ENCODE assay signal across 1 cellular context in genomic region chr16:84511821-84512220, GRCh38.
TF ChIP-seq lines count a peak whose summit lies in the region.

No MANE protein-coding gene starts in this region.

TF ChIP-seq in H1, 55 proteins besides CTCF, POLR2A, EP300 and RAD21:
- TF ChIP-seq SP4 (IDR thresholded peaks at IDR 0.05; ENCODE audit: low read length) (no peak), CHD7 (IDR thresholded peaks at IDR 0.05; ENCODE audit: insufficient replicate concordance, low read length) (no peak), CTBP2 (IDR thresholded peaks at IDR 0.05; ENCODE audit: borderline replicate concordance, insufficient read depth, insufficient read length, low read length) (no peak), HDAC6 (IDR thresholded peaks at IDR 0.05; ENCODE audit: low read depth, low read length) (no peak), POU5F1 (IDR thresholded peaks at IDR 0.05; ENCODE audit: low read depth, low read length) (no peak), YY1 (IDR thresholded peaks at IDR 0.05; ENCODE audit: low read depth, low read length) (no peak), MAFK (IDR thresholded peaks at IDR 0.05; ENCODE audit: low read depth, low read length) (no peak), ASH2L (IDR thresholded peaks at IDR 0.05; ENCODE audit: low read length) (no peak), KDM5A (IDR thresholded peaks at IDR 0.05; ENCODE audit: low read length) (no peak), CHD1 (IDR thresholded peaks at IDR 0.05; ENCODE audit: low read depth, low read length) (no peak)
- TF ChIP-seq, protein P1, sequence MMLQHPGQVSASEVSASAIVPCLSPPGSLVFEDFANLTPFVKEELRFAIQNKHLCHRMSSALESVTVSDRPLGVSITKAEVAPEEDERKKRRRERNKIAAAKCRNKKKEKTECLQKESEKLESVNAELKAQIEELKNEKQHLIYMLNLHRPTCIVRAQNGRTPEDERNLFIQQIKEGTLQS (IDR thresholded peaks at IDR 0.05; ENCODE audit: insufficient read depth, low read depth, low read length): no peak
